ENCODE assay signal across 1 cellular context in genomic region chr4:134622194-134622593, GRCh38.
TF ChIP-seq lines count a peak whose summit lies in the region.

No MANE protein-coding gene starts in this region.

TF ChIP-seq in endothelial cell of umbilical vein, 7 proteins besides CTCF, POLR2A, EP300 and RAD21 (continued from another document):
- no peak for TF ChIP-seq GATA2 (IDR thresholded peaks at IDR 0.05; ENCODE audit: insufficient read depth, insufficient read length, low read depth, low read length)
TF ChIP-seq in endothelial cell of umbilical vein: peak in this region for 0.
